4 cellular contexts compared by ENCODE assay signal in genomic region chr10:113932854-113933253, GRCh38.
TF ChIP-seq lines count a peak whose summit lies in the region.

No MANE protein-coding gene starts in this region.

TF ChIP-seq in GM12891, 5 proteins besides CTCF, POLR2A, EP300 and RAD21:
- TF ChIP-seq TAF1 (IDR thresholded peaks at IDR 0.05; ENCODE audit: low read depth, low read length), result no peak
- no peak for TF ChIP-seq POLR2AphosphoS5 (IDR thresholded peaks at IDR 0.05; ENCODE audit: low read depth, low read length)
- no peak for TF ChIP-seq POU2F2 (IDR thresholded peaks at IDR 0.05; ENCODE audit: low read depth, low read length)
- no peak for TF ChIP-seq SPI1 (IDR thresholded peaks at IDR 0.05; ENCODE audit: low read depth, low read length)
- TF ChIP-seq PAX5 (IDR thresholded peaks at IDR 0.05; ENCODE audit: insufficient read depth, low read length, severe bottlenecking), result no peak
TF ChIP-seq in GM12891: peak in this region for 0.

TF ChIP-seq in HEK293, 187 proteins besides CTCF, POLR2A, EP300 and RAD21:
- TF ChIP-seq ZNF366 (tag by site-specific recombination; conservative IDR thresholded peaks at IDR 0.05) (peak; percentile 79), ZBTB17 (tag by site-specific recombination; IDR thresholded peaks at IDR 0.05) (peak; percentile 54; the same call in 1 of the 2 replicates), TRIM28 (IDR thresholded peaks at IDR 0.05; ENCODE audit: borderline replicate concordance, low read length) (no peak), HIC1 (tag by site-specific recombination; IDR thresholded peaks at IDR 0.05) (no peak), ZNF19 (tag by site-specific recombination; IDR thresholded peaks at IDR 0.05; ENCODE audit: low read depth) (no peak)

TF ChIP-seq in IMR-90, 13 proteins besides CTCF, POLR2A, EP300 and RAD21:
- TF ChIP-seq USF2 (IDR thresholded peaks at IDR 0.05; ENCODE audit: low read depth, low read length), result no peak
- no peak for TF ChIP-seq NFE2L2 (IDR thresholded peaks at IDR 0.05; ENCODE audit: low read depth, low read length)

TF ChIP-seq in GM23338, 12 proteins besides CTCF, POLR2A, EP300 and RAD21:
- TF ChIP-seq ZNF462 (CRISPR knock-in tag; IDR thresholded peaks at IDR 0.05), result no peak
- TF ChIP-seq EZH2phosphoT487 (IDR thresholded peaks at IDR 0.05; ENCODE audit: unreplicated experiment), result no peak
- no peak for TF ChIP-seq ZNF114 (CRISPR knock-in tag; IDR thresholded peaks at IDR 0.05)
- no peak for TF ChIP-seq CREB1 (CRISPR knock-in tag; IDR thresholded peaks at IDR 0.05; ENCODE audit: low read depth)
- no peak for TF ChIP-seq STAT1 (IDR thresholded peaks at IDR 0.05; ENCODE audit: unreplicated experiment)
- TF ChIP-seq ZNF331 (CRISPR knock-in tag; IDR thresholded peaks at IDR 0.05; ENCODE audit: low read depth), result no peak
- no peak for TF ChIP-seq ETS1 (IDR thresholded peaks at IDR 0.05)
- TF ChIP-seq EZH2 (IDR thresholded peaks at IDR 0.05; ENCODE audit: low read depth, unreplicated experiment), result no peak
- TF ChIP-seq NANOG (IDR thresholded peaks at IDR 0.05; ENCODE audit: borderline replicate concordance), result no peak
- no peak for TF ChIP-seq POLR2AphosphoS5 (IDR thresholded peaks at IDR 0.05; ENCODE audit: low read depth)
- TF ChIP-seq JUNB (IDR thresholded peaks at IDR 0.05; ENCODE audit: unreplicated experiment), result no peak
TF ChIP-seq in GM23338: peak in this region for 0.
